ENCODE assay signal across 13 cellular contexts in genomic region chr9:89888233-89888632, GRCh38.
DNase-seq lines count a peak whose midpoint lies in the region; ATAC-seq lines count a peak whose summit lies in the region.
"Had no signal": no experiment of that assay in that cellular context is flagged by ENCODE, and none has a peak within 500 bp of the region (broad histone marks: within the 10 kb centered on the region; RNA-seq: fewer than 3 reads in every experiment).

No MANE protein-coding gene starts in this region.

- ATAC-seq in GM19455 (IDR thresholded peaks at IDR 0.05; ENCODE audit: unreplicated experiment) = no peak
- ATAC-seq: HCT116 had no signal

- DNase-seq in activated effector memory CD4-positive, alpha-beta T cell treated with anti-CD3 and anti-CD28 coated beads, Interleukin-2, amount 50 U/mL, for 16 hours = peak; percentile 44
- DNase-seq in activated effector memory CD4-positive, alpha-beta T cell treated with Interleukin-2 at 50 U/mL for 16 hours = no peak
- peak; percentile 20 for DNase-seq in ecto neural progenitor cell (ENCODE audit: low spot score)
- peak; percentile 22 for DNase-seq in mesenteric fat pad (ENCODE audit: low spot score)
- DNase-seq in ureter (ENCODE audit: low spot score) = peak; percentile 25
- DNase-seq in NOMO-1 treated with DMSO at 0.1 percent for 48 hours (lab: John Stamatoyannopoulos, UW; ENCODE audit: unreplicated experiment) = no peak
- DNase-seq in HCEC 1CT = no peak
- DNase-seq: ACHN; Calu3; CD4-positive, alpha-beta T cell; EL had no signal

Comparison
In these comparisons a context has a peak if more than half of its experiments do, and no peak if none do; other contexts are left out.
1. DNase-seq: peak in activated effector memory CD4-positive, alpha-beta T cell treated with anti-CD3 and anti-CD28 coated beads, Interleukin-2, amount 50 U/mL, for 16 hours (single experiment), ecto neural progenitor cell (single experiment), mesenteric fat pad (single experiment) and ureter (single experiment); none in activated effector memory CD4-positive, alpha-beta T cell treated with Interleukin-2 at 50 U/mL for 16 hours (single experiment), NOMO-1 treated with DMSO at 0.1 percent for 48 hours (single experiment) and HCEC 1CT (single experiment).